8 cellular contexts compared by ENCODE assay signal in genomic region chr1:245091818-245092637, GRCh38.
DNase-seq lines count a peak whose midpoint lies in the region; ATAC-seq and TF ChIP-seq lines count a peak whose summit lies in the region.

No MANE protein-coding gene starts in this region.

- no peak overlapping the region for H3K4me3 Mint-ChIP-seq in osteocyte (ENCODE audit: unreplicated experiment)

- H3K27me3 Mint-ChIP-seq in osteocyte (ENCODE audit: unreplicated experiment), result no peaks in the 10 kb centered on the region

- no TSS peak for BruUV-seq in A673 (replicated peaks; lab: Mats Ljungman, UMichigan)

- no peak overlapping the region for H3K27ac Mint-ChIP-seq in osteocyte (ENCODE audit: unreplicated experiment)

- no peaks in the 10 kb centered on the region for H3K27me3 ChIP-seq in A673 (replicated peaks; ENCODE audit: insufficient read depth, low read depth, low read length, poor library complexity)

- H3K4me1 Mint-ChIP-seq in osteocyte (ENCODE audit: unreplicated experiment), result peaks cover 16% of the 10 kb centered on the region

- peak; percentile 26 for DNase-seq in A673 (ENCODE audit: low spot score)
- DNase-seq in HFF-Myc (ENCODE audit: extremely low read depth, low read depth), result peak; percentile 92
- peak; percentile 86 for DNase-seq in amniotic stem cell (lab: John Stamatoyannopoulos, UW)
- no peak for DNase-seq in left colon
- DNase-seq in osteocyte (ENCODE audit: extremely low spot score, unreplicated experiment), result no peak
- DNase-seq in stimulated activated CD4-positive, alpha-beta T cell treated with anti-CD3 and anti-CD28 coated beads, Interleukin-2, amount 100 ng/mL, for 48 hours, result no peak
- no peak for DNase-seq in stimulated activated CD4-positive, alpha-beta T cell treated with anti-CD3 and anti-CD28 coated beads, Interleukin-2, amount 100 ng/mL, for 24 hours

- ATAC-seq in left colon (peak; percentile 29), HG03095 (IDR thresholded peaks at IDR 0.05; ENCODE audit: unreplicated experiment) (no peak)

- intact Hi-C loops in A673 (cut with micrococcal nuclease; ENCODE audit: unreplicated experiment), result no loop called here
- intact Hi-C loops in left colon (cut with DNase I, micrococcal nuclease), result no loop called here

- TF ChIP-seq CTCF in A673 (conservative IDR thresholded peaks at IDR 0.05; ENCODE audit: low read depth, low read length) (no peak), HFF-Myc (IDR thresholded peaks at IDR 0.05; ENCODE audit: low read depth, low read length, missing control alignments) (no peak), osteocyte (IDR thresholded peaks at IDR 0.05) (no peak)

- H3K4me1 ChIP-seq in A673 (ENCODE audit: insufficient read depth, low read length, poor library complexity, severe bottlenecking), result no peaks in the 10 kb centered on the region

- CTCF ChIA-PET in A673 (lab: Charles Lee), result no interaction called here

- H3K9me3 ChIP-seq in A673 (ENCODE audit: low read depth, low read length, poor library complexity, severe bottlenecking), result no peaks in the 10 kb centered on the region

- no peaks in the 10 kb centered on the region for H3K36me3 Mint-ChIP-seq in osteocyte (ENCODE audit: unreplicated experiment)

- no peaks in the 10 kb centered on the region for H3K9me3 Mint-ChIP-seq in osteocyte (ENCODE audit: unreplicated experiment)

- H3K27ac ChIP-seq in A673 (ENCODE audit: low read depth, low read length, poor library complexity, severe bottlenecking), result no peak overlapping the region

- H3K36me3 ChIP-seq in A673 (ENCODE audit: insufficient read depth, low read length, poor library complexity, severe bottlenecking), result no peaks in the 10 kb centered on the region

- no peak overlapping the region for H3K4me3 ChIP-seq in A673 (ENCODE audit: low read depth, low read length, poor library complexity, severe bottlenecking)
- H3K4me3 ChIP-seq in HFF-Myc (replicated peaks; ENCODE audit: low read depth, low read length), result no peak overlapping the region

- POLR2A ChIA-PET in A673 (lab: Charles Lee; ENCODE audit: low non-redundant PET), result no interaction called here

Comparison
In these comparisons a context has a peak if more than half of its experiments do, and no peak if none do; other contexts are left out.
1. DNase-seq: peak in A673 (single experiment), HFF-Myc (single experiment) and amniotic stem cell (single experiment); none in left colon (0 of 2), osteocyte (single experiment), stimulated activated CD4-positive, alpha-beta T cell treated with anti-CD3 and anti-CD28 coated beads, Interleukin-2, amount 100 ng/mL, for 48 hours (0 of 2) and stimulated activated CD4-positive, alpha-beta T cell treated with anti-CD3 and anti-CD28 coated beads, Interleukin-2, amount 100 ng/mL, for 24 hours (0 of 2).